12 cellular contexts compared by ENCODE assay signal in genomic region chr2:152481881-152482280, GRCh38.
"Had no signal": no experiment of that assay in that cellular context is flagged by ENCODE, and none has a peak within 500 bp of the region (broad histone marks: within the 10 kb centered on the region; RNA-seq: fewer than 3 reads in every experiment).

No MANE protein-coding gene starts in this region.

- H3K27ac Mint-ChIP-seq: activated CD4-positive, alpha-beta T cell treated with anti-CD3 and anti-CD28 coated beads, Interleukin-2, amount 10 ng/mL, durations not matched to agents 24 days and 14 days; activated naive CD8-positive, alpha-beta T cell treated with anti-CD3 and anti-CD28 coated beads, Interleukin-2, amount 50 U/mL, for 24 hours; stimulated activated memory B cell treated with anti-CD40 and anti-IgM and Interleukin-4, amounts not matched to agents 10 μg/mL and 1 μg/mL and 100 μg/mL, for 72 hours; T-helper 1 cell treated with Interleukin-12 subunit alpha and Interleukin-12 subunit beta and Interleukin-4 antibody, amounts not matched to agents 30 μg/mL and 1 μg/mL, for 36 hours had no signal

- DNase-seq: activated CD4-positive, alpha-beta T cell treated with anti-CD3 and anti-CD28 coated beads, Interleukin-2, amount 10 ng/mL, durations not matched to agents 24 days and 14 days; activated naive CD4-positive, alpha-beta T cell treated with Interleukin-2 at 50 U/mL for 16 hours; activated naive CD8-positive, alpha-beta T cell treated with anti-CD3 and anti-CD28 coated beads, Interleukin-2, amount 50 U/mL, for 24 hours; effector CD8-positive, alpha-beta T cell; gastrocnemius medialis; heart right ventricle; left ventricle myocardium superior; mesenchymal stem cell; stimulated activated CD4-positive, alpha-beta T cell treated with anti-CD3 and anti-CD28 coated beads, Interleukin-1b, Interleukin-23, amount 100 ng/mL, for 48 hours; upper lobe of left lung had no signal

- H3K9me3 Mint-ChIP-seq: activated CD4-positive, alpha-beta T cell treated with anti-CD3 and anti-CD28 coated beads, Interleukin-2, amount 10 ng/mL, durations not matched to agents 24 days and 14 days; activated naive CD8-positive, alpha-beta T cell treated with anti-CD3 and anti-CD28 coated beads, Interleukin-2, amount 50 U/mL, for 24 hours; stimulated activated memory B cell treated with anti-CD40 and anti-IgM and Interleukin-4, amounts not matched to agents 10 μg/mL and 1 μg/mL and 100 μg/mL, for 72 hours; T-helper 1 cell treated with Interleukin-12 subunit alpha and Interleukin-12 subunit beta and Interleukin-4 antibody, amounts not matched to agents 30 μg/mL and 1 μg/mL, for 36 hours had no signal

- H3K4me1 Mint-ChIP-seq: activated CD4-positive, alpha-beta T cell treated with anti-CD3 and anti-CD28 coated beads, Interleukin-2, amount 10 ng/mL, durations not matched to agents 24 days and 14 days; activated naive CD8-positive, alpha-beta T cell treated with anti-CD3 and anti-CD28 coated beads, Interleukin-2, amount 50 U/mL, for 24 hours had no signal

- H3K27me3 Mint-ChIP-seq: stimulated activated memory B cell treated with anti-CD40 and anti-IgM and Interleukin-4, amounts not matched to agents 10 μg/mL and 1 μg/mL and 100 μg/mL, for 72 hours had no signal

- ATAC-seq: activated naive CD8-positive, alpha-beta T cell treated with anti-CD3 and anti-CD28 coated beads, Interleukin-2, amount 50 U/mL, for 24 hours; heart right ventricle; left ventricle myocardium superior; stimulated activated memory B cell treated with anti-CD40 and anti-IgM and Interleukin-4, amounts not matched to agents 10 μg/mL and 1 μg/mL and 100 μg/mL, for 72 hours had no signal

- H3K36me3 Mint-ChIP-seq: stimulated activated memory B cell treated with anti-CD40 and anti-IgM and Interleukin-4, amounts not matched to agents 10 μg/mL and 1 μg/mL and 100 μg/mL, for 72 hours had no signal

- H3K4me3 Mint-ChIP-seq: activated CD4-positive, alpha-beta T cell treated with anti-CD3 and anti-CD28 coated beads, Interleukin-2, amount 10 ng/mL, durations not matched to agents 24 days and 14 days; activated naive CD8-positive, alpha-beta T cell treated with anti-CD3 and anti-CD28 coated beads, Interleukin-2, amount 50 U/mL, for 24 hours; stimulated activated memory B cell treated with anti-CD40 and anti-IgM and Interleukin-4, amounts not matched to agents 10 μg/mL and 1 μg/mL and 100 μg/mL, for 72 hours; T-helper 1 cell treated with Interleukin-12 subunit alpha and Interleukin-12 subunit beta and Interleukin-4 antibody, amounts not matched to agents 30 μg/mL and 1 μg/mL, for 36 hours had no signal
